ENCODE assay signal across 1 cellular context in the genomic region with DNA sequence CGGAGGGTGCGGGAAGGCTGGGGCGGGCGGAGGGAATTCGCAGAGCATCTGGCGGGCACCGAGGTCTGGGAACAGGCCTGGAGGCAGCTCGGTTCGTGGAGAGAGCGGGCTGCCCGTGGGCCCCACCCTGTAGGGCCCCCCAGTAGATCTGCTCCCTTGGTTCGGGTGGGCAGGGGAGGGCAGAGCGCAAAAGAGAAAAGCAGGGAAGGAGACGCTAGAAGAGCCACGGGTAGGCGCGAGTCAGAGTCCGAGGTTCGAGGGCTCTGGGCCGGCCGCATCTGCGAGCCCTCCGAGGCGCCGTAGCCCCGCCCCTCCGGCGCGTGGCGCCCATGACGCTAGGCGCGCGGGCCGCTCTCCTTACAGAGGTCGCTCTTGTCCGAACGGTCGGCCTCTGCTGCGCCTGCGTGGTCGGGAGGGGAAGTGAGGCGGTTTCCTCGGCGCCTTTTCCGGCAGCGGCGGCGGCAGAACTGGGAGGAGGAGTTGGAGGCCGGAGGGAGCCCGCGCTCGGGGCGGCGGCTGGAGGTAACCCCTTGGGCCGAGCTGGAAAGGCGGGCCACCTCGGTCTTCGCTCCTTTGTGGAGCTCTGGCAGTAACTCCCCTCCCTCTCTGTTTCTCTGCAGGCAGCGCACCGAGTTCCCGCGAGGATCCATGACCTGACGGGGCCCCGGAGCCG.
TF ChIP-seq lines count a peak whose summit lies in the region.

Gene ARF6, plus strand, starts transcription at position 447 of the 673 bp plus-strand sequence. CDS start 655 bp downstream, outside the sequence.

TF ChIP-seq in HEK293, 187 proteins besides CTCF, POLR2A, EP300 and RAD21 (continued from another document and continues in another):
- TF ChIP-seq ZNF530 (tag by site-specific recombination; IDR thresholded peaks at IDR 0.05; ENCODE audit: low read depth) (no peak), ZNF426 (tag by site-specific recombination; IDR thresholded peaks at IDR 0.05) (no peak), ZNF837 (tag by site-specific recombination; IDR thresholded peaks at IDR 0.05) (no peak), ZFP37 (tag by site-specific recombination; IDR thresholded peaks at IDR 0.05) (0 out of 2 replicates have a peak, but pooled peaks have one; percentile 24), SP2 (tag by site-specific recombination; IDR thresholded peaks at IDR 0.05) (peak; percentile 74), ZNF624 (tag by site-specific recombination; IDR thresholded peaks at IDR 0.05) (no peak), ZSCAN30 (tag by site-specific recombination; IDR thresholded peaks at IDR 0.05) (peak; percentile 64), ZNF37A (tag by site-specific recombination; IDR thresholded peaks at IDR 0.05) (no peak), ZSCAN18 (tag by site-specific recombination; IDR thresholded peaks at IDR 0.05) (no peak), ZNF155 (tag by site-specific recombination; IDR thresholded peaks at IDR 0.05) (no peak), ZNF112 (tag by site-specific recombination; IDR thresholded peaks at IDR 0.05) (no peak), ZNF830 (tag by site-specific recombination; IDR thresholded peaks at IDR 0.05; ENCODE audit: low read depth) (no peak), ZBTB8A (tag by site-specific recombination; IDR thresholded peaks at IDR 0.05) (peak; percentile 83), ZNF169 (tag by site-specific recombination; IDR thresholded peaks at IDR 0.05) (no peak), ZNF366 (tag by site-specific recombination; conservative IDR thresholded peaks at IDR 0.05) (no peak), ZNF223 (tag by site-specific recombination; IDR thresholded peaks at IDR 0.05) (no peak), ZSCAN16 (tag by site-specific recombination; IDR thresholded peaks at IDR 0.05) (no peak), IKZF3 (tag by site-specific recombination; IDR thresholded peaks at IDR 0.05) (0 out of 2 replicates have a peak, but pooled peaks have one; percentile 13), ZNF701 (tag by site-specific recombination; IDR thresholded peaks at IDR 0.05) (no peak), BCL11A (tag by site-specific recombination; IDR thresholded peaks at IDR 0.05; ENCODE audit: low read depth) (peak; percentile 22; the same call in 1 of the 2 replicates), KLF1 (tag by site-specific recombination; IDR thresholded peaks at IDR 0.05) (no peak), ZNF548 (tag by site-specific recombination; IDR thresholded peaks at IDR 0.05) (no peak), ZNF248 (tag by site-specific recombination; IDR thresholded peaks at IDR 0.05) (no peak), SP3 (tag by site-specific recombination; IDR thresholded peaks at IDR 0.05) (peak; percentile 65), HOXC10 (CRISPR knock-in tag; IDR thresholded peaks at IDR 0.05) (no peak), ZNF211 (tag by site-specific recombination; IDR thresholded peaks at IDR 0.05; ENCODE audit: low read depth) (no peak), ZFP41 (tag by site-specific recombination; IDR thresholded peaks at IDR 0.05; ENCODE audit: borderline replicate concordance) (no peak), ZNF174 (tag by site-specific recombination; IDR thresholded peaks at IDR 0.05) (no peak), ZNF416 (tag by site-specific recombination; IDR thresholded peaks at IDR 0.05) (no peak), ZNF148 (tag by site-specific recombination; IDR thresholded peaks at IDR 0.05; ENCODE audit: borderline replicate concordance) (no peak), ZNF18 (tag by site-specific recombination; IDR thresholded peaks at IDR 0.05) (no peak), ZNF571 (tag by site-specific recombination; IDR thresholded peaks at IDR 0.05) (no peak), ZNF626 (tag by site-specific recombination; IDR thresholded peaks at IDR 0.05) (no peak), KLF8 (tag by site-specific recombination; IDR thresholded peaks at IDR 0.05) (no peak)
- TF ChIP-seq, protein P1, sequence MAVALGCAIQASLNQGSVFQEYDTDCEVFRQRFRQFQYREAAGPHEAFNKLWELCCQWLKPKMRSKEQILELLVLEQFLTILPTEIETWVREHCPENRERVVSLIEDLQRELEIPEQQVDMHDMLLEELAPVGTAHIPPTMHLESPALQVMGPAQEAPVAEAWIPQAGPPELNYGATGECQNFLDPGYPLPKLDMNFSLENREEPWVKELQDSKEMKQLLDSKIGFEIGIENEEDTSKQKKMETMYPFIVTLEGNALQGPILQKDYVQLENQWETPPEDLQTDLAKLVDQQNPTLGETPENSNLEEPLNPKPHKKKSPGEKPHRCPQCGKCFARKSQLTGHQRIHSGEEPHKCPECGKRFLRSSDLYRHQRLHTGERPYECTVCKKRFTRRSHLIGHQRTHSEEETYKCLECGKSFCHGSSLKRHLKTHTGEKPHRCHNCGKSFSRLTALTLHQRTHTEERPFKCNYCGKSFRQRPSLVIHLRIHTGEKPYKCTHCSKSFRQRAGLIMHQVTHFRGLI (tag by site-specific recombination; IDR thresholded peaks at IDR 0.05), result no peak
- TF ChIP-seq, protein P2, sequence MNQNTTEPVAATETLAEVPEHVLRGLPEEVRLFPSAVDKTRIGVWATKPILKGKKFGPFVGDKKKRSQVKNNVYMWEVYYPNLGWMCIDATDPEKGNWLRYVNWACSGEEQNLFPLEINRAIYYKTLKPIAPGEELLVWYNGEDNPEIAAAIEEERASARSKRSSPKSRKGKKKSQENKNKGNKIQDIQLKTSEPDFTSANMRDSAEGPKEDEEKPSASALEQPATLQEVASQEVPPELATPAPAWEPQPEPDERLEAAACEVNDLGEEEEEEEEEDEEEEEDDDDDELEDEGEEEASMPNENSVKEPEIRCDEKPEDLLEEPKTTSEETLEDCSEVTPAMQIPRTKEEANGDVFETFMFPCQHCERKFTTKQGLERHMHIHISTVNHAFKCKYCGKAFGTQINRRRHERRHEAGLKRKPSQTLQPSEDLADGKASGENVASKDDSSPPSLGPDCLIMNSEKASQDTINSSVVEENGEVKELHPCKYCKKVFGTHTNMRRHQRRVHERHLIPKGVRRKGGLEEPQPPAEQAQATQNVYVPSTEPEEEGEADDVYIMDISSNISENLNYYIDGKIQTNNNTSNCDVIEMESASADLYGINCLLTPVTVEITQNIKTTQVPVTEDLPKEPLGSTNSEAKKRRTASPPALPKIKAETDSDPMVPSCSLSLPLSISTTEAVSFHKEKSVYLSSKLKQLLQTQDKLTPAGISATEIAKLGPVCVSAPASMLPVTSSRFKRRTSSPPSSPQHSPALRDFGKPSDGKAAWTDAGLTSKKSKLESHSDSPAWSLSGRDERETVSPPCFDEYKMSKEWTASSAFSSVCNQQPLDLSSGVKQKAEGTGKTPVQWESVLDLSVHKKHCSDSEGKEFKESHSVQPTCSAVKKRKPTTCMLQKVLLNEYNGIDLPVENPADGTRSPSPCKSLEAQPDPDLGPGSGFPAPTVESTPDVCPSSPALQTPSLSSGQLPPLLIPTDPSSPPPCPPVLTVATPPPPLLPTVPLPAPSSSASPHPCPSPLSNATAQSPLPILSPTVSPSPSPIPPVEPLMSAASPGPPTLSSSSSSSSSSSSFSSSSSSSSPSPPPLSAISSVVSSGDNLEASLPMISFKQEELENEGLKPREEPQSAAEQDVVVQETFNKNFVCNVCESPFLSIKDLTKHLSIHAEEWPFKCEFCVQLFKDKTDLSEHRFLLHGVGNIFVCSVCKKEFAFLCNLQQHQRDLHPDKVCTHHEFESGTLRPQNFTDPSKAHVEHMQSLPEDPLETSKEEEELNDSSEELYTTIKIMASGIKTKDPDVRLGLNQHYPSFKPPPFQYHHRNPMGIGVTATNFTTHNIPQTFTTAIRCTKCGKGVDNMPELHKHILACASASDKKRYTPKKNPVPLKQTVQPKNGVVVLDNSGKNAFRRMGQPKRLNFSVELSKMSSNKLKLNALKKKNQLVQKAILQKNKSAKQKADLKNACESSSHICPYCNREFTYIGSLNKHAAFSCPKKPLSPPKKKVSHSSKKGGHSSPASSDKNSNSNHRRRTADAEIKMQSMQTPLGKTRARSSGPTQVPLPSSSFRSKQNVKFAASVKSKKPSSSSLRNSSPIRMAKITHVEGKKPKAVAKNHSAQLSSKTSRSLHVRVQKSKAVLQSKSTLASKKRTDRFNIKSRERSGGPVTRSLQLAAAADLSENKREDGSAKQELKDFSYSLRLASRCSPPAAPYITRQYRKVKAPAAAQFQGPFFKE (tag by site-specific recombination; IDR thresholded peaks at IDR 0.05; ENCODE audit: borderline replicate concordance), result no peak
- TF ChIP-seq, protein P3, sequence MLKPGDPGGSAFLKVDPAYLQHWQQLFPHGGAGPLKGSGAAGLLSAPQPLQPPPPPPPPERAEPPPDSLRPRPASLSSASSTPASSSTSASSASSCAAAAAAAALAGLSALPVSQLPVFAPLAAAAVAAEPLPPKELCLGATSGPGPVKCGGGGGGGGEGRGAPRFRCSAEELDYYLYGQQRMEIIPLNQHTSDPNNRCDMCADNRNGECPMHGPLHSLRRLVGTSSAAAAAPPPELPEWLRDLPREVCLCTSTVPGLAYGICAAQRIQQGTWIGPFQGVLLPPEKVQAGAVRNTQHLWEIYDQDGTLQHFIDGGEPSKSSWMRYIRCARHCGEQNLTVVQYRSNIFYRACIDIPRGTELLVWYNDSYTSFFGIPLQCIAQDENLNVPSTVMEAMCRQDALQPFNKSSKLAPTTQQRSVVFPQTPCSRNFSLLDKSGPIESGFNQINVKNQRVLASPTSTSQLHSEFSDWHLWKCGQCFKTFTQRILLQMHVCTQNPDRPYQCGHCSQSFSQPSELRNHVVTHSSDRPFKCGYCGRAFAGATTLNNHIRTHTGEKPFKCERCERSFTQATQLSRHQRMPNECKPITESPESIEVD (tag by site-specific recombination; IDR thresholded peaks at IDR 0.05), result no peak
- TF ChIP-seq, protein P4, sequence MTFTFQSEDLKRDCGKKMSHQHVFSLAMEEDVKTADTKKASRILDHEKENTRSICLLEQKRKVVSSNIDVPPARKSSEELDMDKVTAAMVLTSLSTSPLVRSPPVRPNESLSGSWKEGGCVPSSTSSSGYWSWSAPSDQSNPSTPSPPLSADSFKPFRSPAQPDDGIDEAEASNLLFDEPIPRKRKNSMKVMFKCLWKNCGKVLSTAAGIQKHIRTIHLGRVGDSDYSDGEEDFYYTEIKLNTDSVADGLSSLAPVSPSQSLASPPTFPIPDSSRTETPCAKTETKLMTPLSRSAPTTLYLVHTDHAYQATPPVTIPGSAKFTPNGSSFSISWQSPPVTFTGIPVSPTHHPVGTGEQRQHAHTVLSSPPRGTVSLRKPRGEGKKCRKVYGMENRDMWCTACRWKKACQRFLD (tag by site-specific recombination; IDR thresholded peaks at IDR 0.05), result no peak
- TF ChIP-seq, protein P5, sequence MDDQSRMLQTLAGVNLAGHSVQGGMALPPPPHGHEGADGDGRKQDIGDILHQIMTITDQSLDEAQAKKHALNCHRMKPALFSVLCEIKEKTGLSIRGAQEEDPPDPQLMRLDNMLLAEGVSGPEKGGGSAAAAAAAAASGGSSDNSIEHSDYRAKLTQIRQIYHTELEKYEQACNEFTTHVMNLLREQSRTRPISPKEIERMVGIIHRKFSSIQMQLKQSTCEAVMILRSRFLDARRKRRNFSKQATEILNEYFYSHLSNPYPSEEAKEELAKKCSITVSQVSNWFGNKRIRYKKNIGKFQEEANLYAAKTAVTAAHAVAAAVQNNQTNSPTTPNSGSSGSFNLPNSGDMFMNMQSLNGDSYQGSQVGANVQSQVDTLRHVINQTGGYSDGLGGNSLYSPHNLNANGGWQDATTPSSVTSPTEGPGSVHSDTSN (CRISPR knock-in tag; IDR thresholded peaks at IDR 0.05), result no peak
- TF ChIP-seq, protein P6, sequence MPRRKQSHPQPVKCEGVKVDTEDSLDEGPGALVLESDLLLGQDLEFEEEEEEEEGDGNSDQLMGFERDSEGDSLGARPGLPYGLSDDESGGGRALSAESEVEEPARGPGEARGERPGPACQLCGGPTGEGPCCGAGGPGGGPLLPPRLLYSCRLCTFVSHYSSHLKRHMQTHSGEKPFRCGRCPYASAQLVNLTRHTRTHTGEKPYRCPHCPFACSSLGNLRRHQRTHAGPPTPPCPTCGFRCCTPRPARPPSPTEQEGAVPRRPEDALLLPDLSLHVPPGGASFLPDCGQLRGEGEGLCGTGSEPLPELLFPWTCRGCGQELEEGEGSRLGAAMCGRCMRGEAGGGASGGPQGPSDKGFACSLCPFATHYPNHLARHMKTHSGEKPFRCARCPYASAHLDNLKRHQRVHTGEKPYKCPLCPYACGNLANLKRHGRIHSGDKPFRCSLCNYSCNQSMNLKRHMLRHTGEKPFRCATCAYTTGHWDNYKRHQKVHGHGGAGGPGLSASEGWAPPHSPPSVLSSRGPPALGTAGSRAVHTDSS (tag by site-specific recombination; IDR thresholded peaks at IDR 0.05), result no peak
